Comparison of ENCODE assay signal across 11 cellular contexts in genomic region chr7:91659096-91659495, GRCh38.
"Had no signal": no experiment of that assay in that cellular context is flagged by ENCODE, and none has a peak within 500 bp of the region (broad histone marks: within the 10 kb centered on the region; RNA-seq: fewer than 3 reads in every experiment).

No MANE protein-coding gene starts in this region.

- DNase-seq: GM23248, GOT3, H7, H9, HCEC 1CT, HFFc6 had no signal

- ATAC-seq: GM23338, HCT116 had no signal

- H3K4me3 ChIP-seq: GM23248, GM23338, HAP-1 had no signal

- H2AFZ ChIP-seq: GM23248, GM23338 had no signal

- H3K4me3 Mint-ChIP-seq: GM23338, H9, HFFc6 had no signal

- H3K4me2 ChIP-seq: GM23338 had no signal

- H3K9me3 Mint-ChIP-seq: GM23338, H9, HFFc6 had no signal

- H3K27ac Mint-ChIP-seq: GM23338, H9, HFFc6 had no signal

- H3K9ac ChIP-seq: GM23248 had no signal

- H3K36me3 ChIP-seq: HAP-1 had no signal

- FAIRE-seq: H1, H54 had no signal

- H3K27ac ChIP-seq: GM23248 had no signal

- H3K9me3 ChIP-seq: HAP-1 had no signal

- H3K4me1 Mint-ChIP-seq: GM23338, H9 had no signal
